Comparison of ENCODE assay signal across 26 cellular contexts in genomic region chr3:39843440-39843839, GRCh38. TPM values are rescaled to one million over a fixed set of nuclear protein-coding genes. Genes with fewer than 3 reads are reported as not detected.
"Had no signal": no experiment of that assay in that cellular context is flagged by ENCODE, and none has a peak within 500 bp of the region (broad histone marks: within the 10 kb centered on the region; RNA-seq: fewer than 3 reads in every experiment).

No MANE protein-coding gene starts in this region.

- DNase-seq: activated CD4-positive, alpha-beta memory T cell treated with anti-CD3 and anti-CD28 coated beads for 36 hours; activated CD4-positive, alpha-beta T cell treated with anti-CD3 and anti-CD28 coated beads for 36 hours; activated CD4-positive, alpha-beta T cell treated with anti-CD3 and anti-CD28 coated beads, Interleukin-2, amount 10 ng/mL, durations not matched to agents 24 days and 14 days; activated CD4-positive, CD25-positive, alpha-beta regulatory T cell; activated CD4-positive, CD25-positive, alpha-beta regulatory T cell treated with anti-CD3 and anti-CD28 coated beads, Interleukin-2, amount 50 U/mL, for 72 hours; activated CD8-positive, alpha-beta memory T cell treated with anti-CD3 and anti-CD28 coated beads, Interleukin-2, amount 10 ng/mL, durations not matched to agents 7 days and 5 days; activated CD8-positive, alpha-beta memory T cell treated with anti-CD3 and anti-CD28 coated beads, Interleukin-2, amount 50 U/mL, for 4 hours; activated CD8-positive, alpha-beta T cell treated with anti-CD3 and anti-CD28 coated beads, Interleukin-2, amount 10 ng/mL, durations not matched to agents 7 days and 5 days; activated effector memory CD4-positive, alpha-beta T cell treated with anti-CD3 and anti-CD28 coated beads, Interleukin-2, amount 50 U/mL, for 16 hours; activated naive CD4-positive, alpha-beta T cell treated with anti-CD3 and anti-CD28 coated beads for 36 hours; activated naive CD8-positive, alpha-beta T cell treated with anti-CD3 and anti-CD28 coated beads, Interleukin-2, amount 10 ng/mL, durations not matched to agents 7 days and 5 days; activated T-cell treated with anti-CD3 and anti-CD28 coated beads, Interleukin-2, amount 50 U/mL, for 1 hour; activated T-cell treated with anti-CD3 and anti-CD28 coated beads, Interleukin-2, amount 50 U/mL, for 48 hours; central memory CD4-positive, alpha-beta T cell; cerebellar nuclear complex; colonic mucosa; effector CD8-positive, alpha-beta T cell; esophagus squamous epithelium; foreskin melanocyte; heart right ventricle had no signal

- H3K9me3 ChIP-seq: ascending aorta, breast epithelium, colonic mucosa, esophagus squamous epithelium had no signal

- ATAC-seq: activated CD4-positive, alpha-beta T cell treated with anti-CD3 and anti-CD28 coated beads for 36 hours; activated CD8-positive, alpha-beta memory T cell treated with anti-CD3 and anti-CD28 coated beads, Interleukin-2, amount 10 ng/mL, durations not matched to agents 7 days and 5 days; activated CD8-positive, alpha-beta T cell treated with anti-CD3 and anti-CD28 coated beads, Interleukin-2, amount 10 ng/mL, durations not matched to agents 7 days and 5 days; gastroesophageal sphincter; heart right ventricle had no signal

- H3K36me3 ChIP-seq: ascending aorta, breast epithelium, cardiac muscle cell, colonic mucosa, esophagus squamous epithelium, gastroesophageal sphincter, heart right ventricle had no signal

- H3K4me2 ChIP-seq: hepatocyte had no signal

- H3K4me3 ChIP-seq: ascending aorta, breast epithelium, cardiac muscle cell, colonic mucosa, esophagus squamous epithelium, gastroesophageal sphincter, heart right ventricle, hepatocyte had no signal

- H3K79me2 ChIP-seq: hepatocyte had no signal

- H2AFZ ChIP-seq: hepatocyte had no signal

- H3K27me3 ChIP-seq: ascending aorta, breast epithelium, cardiac muscle cell, colonic mucosa, esophagus squamous epithelium, heart right ventricle, hepatocyte had no signal

- H3K27ac ChIP-seq: ascending aorta, breast epithelium, cardiac muscle cell, colonic mucosa, epithelial cell of prostate, esophagus squamous epithelium, gastroesophageal sphincter, heart right ventricle, hepatocyte had no signal

- H3K4me1 ChIP-seq: ascending aorta, breast epithelium, colonic mucosa, esophagus squamous epithelium, gastroesophageal sphincter, heart right ventricle had no signal

RNA-seq across cellular contexts. Expression of gene MYRIP, which starts 34.0 kb away (rescaled TPM):
- polyA plus RNA-seq: hepatocyte had no signal
